In the genomic region with DNA sequence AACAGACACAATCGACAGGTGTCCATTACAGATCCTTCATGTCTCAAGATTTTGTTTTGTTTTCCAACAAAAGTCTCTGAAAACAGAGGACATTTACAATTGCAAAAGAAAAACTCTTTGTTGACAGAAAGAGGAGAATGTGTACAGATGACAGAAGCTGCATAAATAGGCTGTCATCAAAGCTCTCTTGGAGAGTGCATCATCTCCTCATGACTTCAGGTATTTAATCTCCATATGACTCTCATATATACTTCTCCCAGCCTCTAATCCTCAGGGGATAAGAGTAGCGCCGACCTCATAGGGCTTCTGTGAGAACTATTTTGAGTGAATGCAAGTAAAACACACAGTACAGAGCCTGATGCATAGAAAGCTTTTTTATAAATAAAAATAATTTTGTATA, we compare ENCODE assay signal across 20 cellular contexts.
"Had no signal": no experiment of that assay in that cellular context is flagged by ENCODE, and none has a peak within 500 bp of the region (broad histone marks: within the 10 kb centered on the region; RNA-seq: fewer than 3 reads in every experiment).

No MANE protein-coding gene starts in this region.

- H3K9me3 Mint-ChIP-seq: activated CD4-positive, alpha-beta memory T cell treated with anti-CD3 and anti-CD28 coated beads, Interleukin-2, amount 10 ng/mL, durations not matched to agents 7 days and 5 days; activated naive CD8-positive, alpha-beta T cell treated with anti-CD3 and anti-CD28 coated beads, Interleukin-2, amount 10 ng/mL, durations not matched to agents 7 days and 5 days; endodermal cell; naive thymus-derived CD4-positive, alpha-beta T cell; stimulated activated naive B cell treated with anti-CD40 and anti-IgM and Interleukin-4, amounts not matched to agents 10 μg/mL and 1 μg/mL and 100 μg/mL, for 72 hours; type B pancreatic cell had no signal

- H3K27ac Mint-ChIP-seq: activated CD4-positive, alpha-beta memory T cell treated with anti-CD3 and anti-CD28 coated beads, Interleukin-2, amount 10 ng/mL, durations not matched to agents 7 days and 5 days; activated naive CD8-positive, alpha-beta T cell treated with anti-CD3 and anti-CD28 coated beads, Interleukin-2, amount 10 ng/mL, durations not matched to agents 7 days and 5 days; endodermal cell; naive thymus-derived CD4-positive, alpha-beta T cell; stimulated activated naive B cell treated with anti-CD40 and anti-IgM and Interleukin-4, amounts not matched to agents 10 μg/mL and 1 μg/mL and 100 μg/mL, for 72 hours; type B pancreatic cell had no signal

- H3K4me3 Mint-ChIP-seq: activated CD4-positive, alpha-beta memory T cell treated with anti-CD3 and anti-CD28 coated beads, Interleukin-2, amount 10 ng/mL, durations not matched to agents 7 days and 5 days; activated naive CD8-positive, alpha-beta T cell treated with anti-CD3 and anti-CD28 coated beads, Interleukin-2, amount 10 ng/mL, durations not matched to agents 7 days and 5 days; endodermal cell; naive thymus-derived CD4-positive, alpha-beta T cell; stimulated activated naive B cell treated with anti-CD40 and anti-IgM and Interleukin-4, amounts not matched to agents 10 μg/mL and 1 μg/mL and 100 μg/mL, for 72 hours; type B pancreatic cell had no signal

- H3K27me3 ChIP-seq: esophagus muscularis mucosa, heart right ventricle, neutrophil, right lobe of liver had no signal

- H3K27me3 Mint-ChIP-seq: stimulated activated naive B cell treated with anti-CD40 and anti-IgM and Interleukin-4, amounts not matched to agents 10 μg/mL and 1 μg/mL and 100 μg/mL, for 72 hours; type B pancreatic cell had no signal

- H3K9me3 ChIP-seq: esophagus muscularis mucosa, heart right ventricle, neutrophil, prostate gland, right lobe of liver had no signal

- H3K4me1 Mint-ChIP-seq: activated CD4-positive, alpha-beta memory T cell treated with anti-CD3 and anti-CD28 coated beads, Interleukin-2, amount 10 ng/mL, durations not matched to agents 7 days and 5 days; activated naive CD8-positive, alpha-beta T cell treated with anti-CD3 and anti-CD28 coated beads, Interleukin-2, amount 10 ng/mL, durations not matched to agents 7 days and 5 days had no signal

- ATAC-seq: naive thymus-derived CD4-positive, alpha-beta T cell; right lobe of liver; stimulated activated naive B cell treated with anti-CD40 and anti-IgM and Interleukin-4, amounts not matched to agents 10 μg/mL and 1 μg/mL and 100 μg/mL, for 72 hours had no signal

- H3K4me1 ChIP-seq: prostate gland had no signal

- H3K36me3 Mint-ChIP-seq: activated naive CD8-positive, alpha-beta T cell treated with anti-CD3 and anti-CD28 coated beads, Interleukin-2, amount 10 ng/mL, durations not matched to agents 7 days and 5 days; type B pancreatic cell had no signal

- H3K36me3 ChIP-seq: esophagus muscularis mucosa, heart right ventricle, neutrophil, prostate gland, right lobe of liver had no signal

- H3K4me3 ChIP-seq: esophagus muscularis mucosa, heart right ventricle, prostate gland, right lobe of liver had no signal

- H3K27ac ChIP-seq: neutrophil, prostate gland, right lobe of liver had no signal

- DNase-seq: activated CD4-positive, alpha-beta memory T cell treated with anti-CD3 and anti-CD28 coated beads, Interleukin-2, amount 10 ng/mL, durations not matched to agents 7 days and 5 days; activated CD4-positive, alpha-beta T cell treated with anti-CD3 and anti-CD28 coated beads for 1 hour; activated gamma-delta T cell treated with Interleukin-2 at 50 U/mL for 16 hours; activated naive CD8-positive, alpha-beta T cell treated with anti-CD3 and anti-CD28 coated beads, Interleukin-2, amount 10 ng/mL, durations not matched to agents 7 days and 5 days; activated T-cell treated with anti-CD3 and anti-CD28 coated beads, Interleukin-2, amount 50 U/mL, for 48 hours; central memory CD4-positive, alpha-beta T cell; dermis blood vessel endothelial cell; endodermal cell; foreskin melanocyte; heart right ventricle; naive thymus-derived CD4-positive, alpha-beta T cell; right lobe of liver; SHP77 treated with DMSO at 0.1 percent for 48 hours; stimulated activated CD4-positive, alpha-beta T cell treated with anti-CD3 and anti-CD28 coated beads, Interleukin-2, amount 100 ng/mL, for 24 hours; stimulated activated naive B cell treated with anti-CD40 and anti-IgM and Interleukin-4, amounts not matched to agents 10 μg/mL and 1 μg/mL and 100 μg/mL, for 72 hours; SW 1271 had no signal
